In genomic region chr19:2554856-2555255, GRCh38 we compare ENCODE assay signal across 10 cellular contexts.
DNase-seq lines count a peak whose midpoint lies in the region; ATAC-seq and TF ChIP-seq lines count a peak whose summit lies in the region.
"Had no signal": no experiment of that assay in that cellular context is flagged by ENCODE, and none has a peak within 500 bp of the region (broad histone marks: within the 10 kb centered on the region; RNA-seq: fewer than 3 reads in every experiment).

No MANE protein-coding gene starts in this region.

- ATAC-seq in GM19035 (IDR thresholded peaks at IDR 0.05; ENCODE audit: unreplicated experiment) (no peak), GM21526 (IDR thresholded peaks at IDR 0.05; ENCODE audit: low FRiP score, unreplicated experiment) (no peak)

- H3K4me1 ChIP-seq in smooth muscle cell (ENCODE audit: low read depth): peaks cover 18% of the 10 kb centered on the region

- H3K4me2 ChIP-seq in smooth muscle cell: peak overlapping the region; percentile 13

- no peak overlapping the region for H3K9ac ChIP-seq in smooth muscle cell (ENCODE audit: low read depth)

- no peaks in the 10 kb centered on the region for H4K20me1 ChIP-seq in smooth muscle cell (ENCODE audit: low read depth)

- TF ChIP-seq CTCF in smooth muscle cell (IDR thresholded peaks at IDR 0.05; ENCODE audit: borderline replicate concordance, insufficient read depth, poor library complexity, severe bottlenecking): no peak

- H3K4me3 ChIP-seq in smooth muscle cell: no peak overlapping the region

- no peaks in the 10 kb centered on the region for H3K79me2 ChIP-seq in smooth muscle cell (ENCODE audit: low read depth)

- H3K27me3 ChIP-seq in smooth muscle cell (ENCODE audit: low read depth): no peaks in the 10 kb centered on the region

- no peak overlapping the region for H2AFZ ChIP-seq in smooth muscle cell (ENCODE audit: low read depth)

- DNase-seq in EL (peak; percentile 70), MV-4-11 (lab: John Stamatoyannopoulos, UW) (peak; percentile 77), dermis microvascular lymphatic vessel endothelial cell (ENCODE audit: low read depth in 2 of 2) (peak; percentile 82 to 91), smooth muscle cell (lab: John Stamatoyannopoulos, UW; ENCODE audit: unreplicated experiment) (no peak)
- no peak for DNase-seq in stimulated activated CD4-positive, alpha-beta T cell treated with anti-CD3 and anti-CD28 coated beads, Interleukin-4, amount 100 ng/mL, for 24 hours
- DNase-seq: activated T-cell treated with anti-CD3 and anti-CD28 coated beads for 4 hours, COR-L47, erythroblast had no signal

- H3F3A ChIP-seq in smooth muscle cell (ENCODE audit: low read depth): peaks cover 12% of the 10 kb centered on the region

- WGBS in smooth muscle cell (ENCODE audit: low lambda C conversion rate): 24% methylated on average over 6 of the region's 6 CpGs

- no peaks in the 10 kb centered on the region for H3K9me3 ChIP-seq in smooth muscle cell (replicated peaks; ENCODE audit: low read depth)

- no peaks in the 10 kb centered on the region for H3K36me3 ChIP-seq in smooth muscle cell (ENCODE audit: low read depth)

- H3K27ac ChIP-seq in smooth muscle cell (ENCODE audit: low read depth): peak overlapping the region; percentile 67

Comparison
In these comparisons a context has a peak if more than half of its experiments do, and no peak if none do; other contexts are left out.
1. DNase-seq: peak in EL (single experiment), MV-4-11 (single experiment) and dermis microvascular lymphatic vessel endothelial cell (2 of 2); none in smooth muscle cell (single experiment) and stimulated activated CD4-positive, alpha-beta T cell treated with anti-CD3 and anti-CD28 coated beads, Interleukin-4, amount 100 ng/mL, for 24 hours (single experiment).